1 cellular context compared by ENCODE assay signal in genomic region chr2:171266102-171266501, GRCh38.
TF ChIP-seq lines count a peak whose summit lies in the region.

No MANE protein-coding gene starts in this region.

TF ChIP-seq in GM23338, 12 proteins besides CTCF, POLR2A, EP300 and RAD21 (continued from another document):
- TF ChIP-seq REST (IDR thresholded peaks at IDR 0.05; ENCODE audit: unreplicated experiment), result no peak
- no peak for TF ChIP-seq NANOG (IDR thresholded peaks at IDR 0.05; ENCODE audit: borderline replicate concordance)
- no peak for TF ChIP-seq STAT1 (IDR thresholded peaks at IDR 0.05; ENCODE audit: unreplicated experiment)
- no peak for TF ChIP-seq ZNF331 (CRISPR knock-in tag; IDR thresholded peaks at IDR 0.05; ENCODE audit: low read depth)
- TF ChIP-seq ZNF462 (CRISPR knock-in tag; IDR thresholded peaks at IDR 0.05), result no peak
